Comparison of ENCODE assay signal across 1 cellular context in genomic region chr5:149039501-149039900, GRCh38.
TF ChIP-seq lines count a peak whose summit lies in the region.

No MANE protein-coding gene starts in this region.

TF ChIP-seq in K562, 482 proteins besides CTCF, POLR2A, EP300 and RAD21 (continued from another document):
- TF ChIP-seq PKNOX1 (IDR thresholded peaks at IDR 0.05) (peak; percentile 6; the same call in 1 of the 2 replicates), ELF1 (tag; IDR thresholded peaks at IDR 0.05) (no peak), SAP30 (IDR thresholded peaks at IDR 0.05; ENCODE audit: borderline replicate concordance, insufficient read depth, low read depth, low read length, poor library complexity, severe bottlenecking) (no peak), CEBPB (tag; IDR thresholded peaks at IDR 0.05) (peak; percentile 83)
TF ChIP-seq in K562: peak in this region for 3.
